Comparison of ENCODE assay signal across 8 cellular contexts in genomic region chr7:98418636-98419315, GRCh38. TPM values are rescaled to one million over a fixed set of nuclear protein-coding genes. Genes with fewer than 3 reads are reported as not detected.
A peak's percentile ranks its signal among the peaks of the same experiment; 100 is the strongest.
DNase-seq lines count a peak whose midpoint lies in the region; ATAC-seq and TF ChIP-seq lines count a peak whose summit lies in the region.

No MANE protein-coding gene starts in this region.

- no peaks in the 10 kb centered on the region for H3K9me2 ChIP-seq in GM23338 (ENCODE audit: insufficient read depth)

- ATAC-seq in Panc1 (peak; percentile 95), GM23338 (no peak), GM19035 (IDR thresholded peaks at IDR 0.05; ENCODE audit: unreplicated experiment) (no peak)

- H3K4me1 ChIP-seq in Panc1 (ENCODE audit: control insufficient read depth, insufficient read depth, low read length) (peaks cover 32% of the 10 kb centered on the region), esophagus squamous epithelium (peaks cover 7 to 33% (median 10%) of the 10 kb centered on the region in 3 donors), GM23338 (ENCODE audit: insufficient read depth) (no peaks in the 10 kb centered on the region)

- CTCF ChIA-PET in Panc1 (lab: Charles Lee) = interaction anchor here (0.7 to 1.4 kb wide), 2 partner anchors 18 to 61 kb away, joined by 5 to 6 read pairs; partner anchors contain the start of gene BAIAP2L1

- no peak overlapping the region for H3K4me3 Mint-ChIP-seq in GM23338

- H3K9me3 ChIP-seq in Panc1 (ENCODE audit: control insufficient read depth, insufficient read depth, low read depth, low read length) (no peaks in the 10 kb centered on the region), esophagus squamous epithelium (no peaks in the 10 kb centered on the region)

- POLR2A ChIA-PET in Panc1 (lab: Charles Lee) = interaction anchor here (0.6 kb wide), 1 partner anchor 425 kb away, joined by 3 read pairs; no protein-coding TSS in a partner anchor

- no peaks in the 10 kb centered on the region for H3F3A ChIP-seq in GM23338 (replicated peaks; ENCODE audit: low read depth)

- intact Hi-C loops in Panc1 (cut with micrococcal nuclease; ENCODE audit: unreplicated experiment) = no loop called here
- intact Hi-C loops in esophagus squamous epithelium (cut with DNase I) = no loop called here

- no peaks in the 10 kb centered on the region for H3K36me3 Mint-ChIP-seq in GM23338 (ENCODE audit: low read depth)

- no peaks in the 10 kb centered on the region for H4K20me1 ChIP-seq in GM23338 (replicated peaks; ENCODE audit: insufficient read depth)

- TF ChIP-seq POLR2A in esophagus squamous epithelium (IDR thresholded peaks at IDR 0.05) = no peak

- no TSS peak for BruUV-seq in Panc1 (replicated peaks; lab: Mats Ljungman, UMichigan)

- H3K27ac ChIP-seq in Panc1 (ENCODE audit: low read length) (peak overlapping the region; percentile 74), esophagus squamous epithelium (peak overlapping the region in 3 of 4 donors; percentile 10 to 48 (median 36)), GM23338 (ENCODE audit: low read depth) (no peak overlapping the region)

- H3K27ac Mint-ChIP-seq in GM23338 = no peak overlapping the region

- WGBS in esophagus squamous epithelium, 2 donors = 19 to 33% methylated on average over 6 of the region's 7 CpGs

- H2AFZ ChIP-seq in GM23338 = no peak overlapping the region

- H3K36me3 ChIP-seq in Panc1 (ENCODE audit: control insufficient read depth, insufficient read depth, low read length) (no peaks in the 10 kb centered on the region), esophagus squamous epithelium (no peaks in the 10 kb centered on the region), GM23338 (ENCODE audit: insufficient read depth) (no peaks in the 10 kb centered on the region)

- H3K4me3 ChIP-seq in Panc1 (ENCODE audit: low read depth in 2 of 2, low read length in 2 of 2) (peak overlapping the region in 1 of 2 experiments; percentile 21; a peak in 2 of 4 replicates), esophagus squamous epithelium (no peak overlapping the region), GM23338 (no peak overlapping the region)

- no peak overlapping the region for H3K4me2 ChIP-seq in GM23338

- TF ChIP-seq CTCF in Panc1 (IDR thresholded peaks at IDR 0.05) = no peak
- no peak for TF ChIP-seq CTCF in esophagus squamous epithelium (IDR thresholded peaks at IDR 0.05)
- no peak for TF ChIP-seq CTCF in GM23338 (conservative IDR thresholded peaks at IDR 0.05; ENCODE audit: low read depth in 2 of 2)

- in situ Hi-C loops in Panc1 (cut with HindIII; ENCODE audit: low pct_unique_long_range_greater_than_20kb, low sequenced_read_pairs) = no loop called here

- H3K4me1 Mint-ChIP-seq in GM23338 = no peaks in the 10 kb centered on the region

- peaks cover 11% of the 10 kb centered on the region for H3K27me3 Mint-ChIP-seq in GM23338 (ENCODE audit: insufficient read depth, low read depth, poor library complexity)

- no peaks in the 10 kb centered on the region for H3K79me2 ChIP-seq in GM23338 (replicated peaks; ENCODE audit: insufficient read depth)

- H3K9me3 Mint-ChIP-seq in GM23338 = peaks cover 4% of the 10 kb centered on the region; the same call in 2 of the 3 replicates

- DNase-seq in SHP77 (lab: John Stamatoyannopoulos, UW) = peak; percentile 22 to 52
- no peak for DNase-seq in SHP77 treated with DMSO at 0.1 percent for 48 hours (lab: John Stamatoyannopoulos, UW)
- DNase-seq in Panc1 (ENCODE audit: low read depth, low spot score) = peak; percentile 98
- no peak for DNase-seq in esophagus squamous epithelium (lab: John Stamatoyannopoulos, UW)
- DNase-seq in stimulated activated CD4-positive, alpha-beta T cell treated with anti-CD3 and anti-CD28 coated beads, Interleukin-2, amount 100 ng/mL, for 48 hours = peak; percentile 15 to 31
- DNase-seq in NCI-H526 treated with DMSO at 0.1 percent for 48 hours (lab: John Stamatoyannopoulos, UW) = no peak
- DNase-seq in GM23338 (ENCODE audit: low spot score) = no peak

- H3K27me3 ChIP-seq in Panc1 (ENCODE audit: control insufficient read depth, insufficient read depth, low read length) (no peaks in the 10 kb centered on the region), esophagus squamous epithelium (peaks cover 0 to 13% (median 0%) of the 10 kb centered on the region in 4 donors), GM23338 (ENCODE audit: insufficient read depth) (no peaks in the 10 kb centered on the region)

TF ChIP-seq in GM23338, 12 proteins besides CTCF, POLR2A, EP300 and RAD21:
- no peak for TF ChIP-seq ZNF331 (CRISPR knock-in tag; IDR thresholded peaks at IDR 0.05; ENCODE audit: low read depth)

RNA-seq across cellular contexts. Expression of gene BAIAP2L1, which starts 17.9 kb away (rescaled TPM):
- total RNA-seq in Panc1 (2021; ENCODE audit: unreplicated experiment) = 120 TPM
- 108 TPM for polyA plus RNA-seq in Panc1 (2012; ENCODE audit: insufficient read length)
- 10 to 100 TPM; 16.5 to 29.3 (median 20.5) TPM for total RNA-seq in esophagus squamous epithelium
- total RNA-seq in GM23338 (2014; rRNA removed; shearing (Covaris generic)) = 37.2 and 38.3 TPM in 2 replicates
- polyA plus RNA-seq in GM23338 (2016; fragmentation: Nextera tagmentation; extraction: Ambion mirVana) = 23.8 and 24.1 TPM in 2 replicates

Comparison
In these comparisons a context has a peak if more than half of its experiments do, and no peak if none do; other contexts are left out.
1. DNase-seq: peak in SHP77 (2 of 2), Panc1 (single experiment) and stimulated activated CD4-positive, alpha-beta T cell treated with anti-CD3 and anti-CD28 coated beads, Interleukin-2, amount 100 ng/mL, for 48 hours (2 of 2); none in SHP77 treated with DMSO at 0.1 percent for 48 hours (single experiment), esophagus squamous epithelium (single experiment), NCI-H526 treated with DMSO at 0.1 percent for 48 hours (single experiment) and GM23338 (single experiment).